ENCODE assay signal across 21 cellular contexts in the genomic region with DNA sequence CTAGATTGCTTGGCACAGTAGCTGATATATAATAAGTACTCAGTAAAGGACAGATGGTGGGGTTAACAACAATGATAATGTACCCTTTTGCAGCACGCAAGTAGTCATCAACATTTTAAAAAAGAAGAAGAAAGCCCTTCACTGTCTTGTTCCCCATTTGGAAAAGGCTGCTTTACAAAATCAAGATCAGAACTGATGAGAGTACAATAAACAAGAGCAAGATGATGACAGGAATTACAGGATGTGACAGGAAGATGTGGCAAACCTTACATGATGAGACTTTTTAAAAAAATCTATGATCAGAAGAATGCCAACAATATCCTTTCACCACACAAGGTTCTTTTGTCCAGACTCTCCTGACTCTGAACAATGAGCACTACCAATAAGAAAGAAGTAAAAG. TPM values are rescaled to one million over a fixed set of nuclear protein-coding genes. Genes with fewer than 3 reads are reported as not detected.
A peak's percentile ranks its signal among the peaks of the same experiment; 100 is the strongest.
DNase-seq lines count a peak whose midpoint lies in the region; ATAC-seq and TF ChIP-seq lines count a peak whose summit lies in the region.
"Had no signal": no experiment of that assay in that cellular context is flagged by ENCODE, and none has a peak within 500 bp of the region (broad histone marks: within the 10 kb centered on the region; RNA-seq: fewer than 3 reads in every experiment).

No MANE protein-coding gene starts in this region.

- no peak overlapping the region for H2AFZ ChIP-seq in GM23248

- no peak for TF ChIP-seq CTCF in foreskin keratinocyte (conservative IDR thresholded peaks at IDR 0.05)

- H3K9ac ChIP-seq in GM23248 = no peak overlapping the region
- H3K9ac ChIP-seq: BLaER1 had no signal

- H3K4me2 ChIP-seq in GM23248 (ENCODE audit: unreplicated experiment) = peak overlapping the region; percentile 5
- H3K4me2 ChIP-seq: BLaER1 had no signal

- no peak overlapping the region for H3K4me3 ChIP-seq in GM23248
- H3K4me3 ChIP-seq: BLaER1, HAP-1, MG63 had no signal

- H3K9me2 ChIP-seq in GM23248 (ENCODE audit: insufficient read depth) = no peaks in the 10 kb centered on the region

- POLR2A ChIA-PET in activated CD8-positive, alpha-beta T cell treated with anti-CD3 and anti-CD28 coated beads, Interleukin-2, amount 10 ng/mL, durations not matched to agents 7 days and 5 days (lab: Charles Lee) = no interaction called here

- H3K27me3 Mint-ChIP-seq in activated T-cell treated with anti-CD3 and anti-CD28 coated beads, Interleukin-2, amount 50 U/mL, for 24 hours = no peaks in the 10 kb centered on the region
- no peaks in the 10 kb centered on the region for H3K27me3 Mint-ChIP-seq in activated CD8-positive, alpha-beta T cell treated with anti-CD3 and anti-CD28 coated beads, Interleukin-2, amount 10 ng/mL, durations not matched to agents 7 days and 5 days (ENCODE audit: low read depth)
- H3K27me3 Mint-ChIP-seq: CD4-positive, CD25-positive, alpha-beta regulatory T cell had no signal

- H3K9me3 Mint-ChIP-seq in activated T-cell treated with anti-CD3 and anti-CD28 coated beads, Interleukin-2, amount 50 U/mL, for 24 hours = no peaks in the 10 kb centered on the region
- H3K9me3 Mint-ChIP-seq in activated CD8-positive, alpha-beta T cell treated with anti-CD3 and anti-CD28 coated beads, Interleukin-2, amount 10 ng/mL, durations not matched to agents 7 days and 5 days (ENCODE audit: insufficient read depth) = no peaks in the 10 kb centered on the region
- no peaks in the 10 kb centered on the region for H3K9me3 Mint-ChIP-seq in stimulated activated effector memory CD8-positive, alpha-beta T cell treated with anti-CD3 and anti-CD28 coated beads, Interleukin-12 subunit alpha, Interleukin-12 subunit beta, amount 100 ng/mL, for 72 hours
- H3K9me3 Mint-ChIP-seq: CD4-positive, CD25-positive, alpha-beta regulatory T cell had no signal

- no peaks in the 10 kb centered on the region for H3K9me3 ChIP-seq in GM23248 (ENCODE audit: low read depth)
- H3K9me3 ChIP-seq: BLaER1, HAP-1, MG63 had no signal

- H3K27me3 ChIP-seq in GM23248 (replicated peaks; ENCODE audit: insufficient read depth) (no peaks in the 10 kb centered on the region), foreskin keratinocyte (no peaks in the 10 kb centered on the region)
- H3K27me3 ChIP-seq: BLaER1, MG63 had no signal

- peaks cover 25% of the 10 kb centered on the region for H3K36me3 ChIP-seq in GM23248 (ENCODE audit: low read depth)

- WGBS in GM23248 (ENCODE audit: low coverage in 1 of 2, low lambda C conversion rate in 2 of 2, missing lambda C conversion rate in 2 of 2), 2 experiments = 97 to 98% methylated on average over 1 of the region's 1 CpG

- DNase-seq in activated T-cell treated with anti-CD3 and anti-CD28 coated beads, Interleukin-2, amount 50 U/mL, for 24 hours = no peak
- no peak for DNase-seq in activated T-cell treated with anti-CD3 and anti-CD28 coated beads, Interleukin-2, amount 50 U/mL, for 1 hour
- DNase-seq in GM23248 (no peak), foreskin keratinocyte (no peak)
- no peak for DNase-seq in activated CD8-positive, alpha-beta T cell treated with anti-CD3 and anti-CD28 coated beads, Interleukin-2, amount 10 ng/mL, durations not matched to agents 7 days and 5 days
- DNase-seq in stimulated activated effector memory CD8-positive, alpha-beta T cell treated with anti-CD3 and anti-CD28 coated beads, Interleukin-12 subunit alpha, Interleukin-12 subunit beta, amount 100 ng/mL, for 72 hours (ENCODE audit: low spot score in 2 of 2) = no peak
- DNase-seq in stimulated activated CD4-positive, alpha-beta T cell treated with anti-CD3 and anti-CD28 coated beads, Interleukin-15, amount 100 ng/mL, for 24 hours = no peak
- DNase-seq: CD4-positive, CD25-positive, alpha-beta regulatory T cell; GOT3; IMR-90; KG1; MG63; NCI-H1105 treated with DMSO at 0.1 percent for 48 hours; NCI-H1694; NCI-H2029 treated with DMSO at 0.1 percent for 48 hours; NCI-H446 treated with DMSO at 0.1 percent for 48 hours; NCI-H526; SHP77 had no signal

- peak overlapping the region; percentile 56 for H3K27ac ChIP-seq in GM23248
- H3K27ac ChIP-seq in foreskin keratinocyte = no peak overlapping the region
- H3K27ac ChIP-seq: BLaER1, RWPE1 had no signal

- in situ Hi-C loops in GM23248 (cut with MboI) = no loop called here

- H3K79me2 ChIP-seq in GM23248 (ENCODE audit: insufficient read depth) = peaks cover 60% of the 10 kb centered on the region

- peaks cover 11% of the 10 kb centered on the region; the same call in 1 of the 2 replicates for H3F3A ChIP-seq in GM23248 (ENCODE audit: insufficient read depth)

- H3K36me3 Mint-ChIP-seq in activated T-cell treated with anti-CD3 and anti-CD28 coated beads, Interleukin-2, amount 50 U/mL, for 24 hours (ENCODE audit: low read depth) = peaks cover 88% of the 10 kb centered on the region
- peaks cover 43% of the 10 kb centered on the region for H3K36me3 Mint-ChIP-seq in activated CD8-positive, alpha-beta T cell treated with anti-CD3 and anti-CD28 coated beads, Interleukin-2, amount 10 ng/mL, durations not matched to agents 7 days and 5 days (ENCODE audit: low read depth)
- H3K36me3 Mint-ChIP-seq in stimulated activated effector memory CD8-positive, alpha-beta T cell treated with anti-CD3 and anti-CD28 coated beads, Interleukin-12 subunit alpha, Interleukin-12 subunit beta, amount 100 ng/mL, for 72 hours = peaks cover 88% of the 10 kb centered on the region

- H4K20me1 ChIP-seq in GM23248 (ENCODE audit: insufficient read depth) = no peaks in the 10 kb centered on the region

- CTCF ChIA-PET in activated CD8-positive, alpha-beta T cell treated with anti-CD3 and anti-CD28 coated beads, Interleukin-2, amount 10 ng/mL, durations not matched to agents 7 days and 5 days (lab: Charles Lee) = no interaction called here

- H3K27ac Mint-ChIP-seq in activated T-cell treated with anti-CD3 and anti-CD28 coated beads, Interleukin-2, amount 50 U/mL, for 24 hours = peak overlapping the region; percentile 3
- H3K27ac Mint-ChIP-seq in activated CD8-positive, alpha-beta T cell treated with anti-CD3 and anti-CD28 coated beads, Interleukin-2, amount 10 ng/mL, durations not matched to agents 7 days and 5 days = peak overlapping the region; percentile 13
- peak overlapping the region; percentile 2 for H3K27ac Mint-ChIP-seq in stimulated activated effector memory CD8-positive, alpha-beta T cell treated with anti-CD3 and anti-CD28 coated beads, Interleukin-12 subunit alpha, Interleukin-12 subunit beta, amount 100 ng/mL, for 72 hours

- no peak for ATAC-seq in activated CD8-positive, alpha-beta T cell treated with anti-CD3 and anti-CD28 coated beads, Interleukin-2, amount 10 ng/mL, durations not matched to agents 7 days and 5 days
- no peak for ATAC-seq in stimulated activated effector memory CD8-positive, alpha-beta T cell treated with anti-CD3 and anti-CD28 coated beads, Interleukin-12 subunit alpha, Interleukin-12 subunit beta, amount 100 ng/mL, for 72 hours
- ATAC-seq in foreskin keratinocyte = no peak

- H3K4me1 ChIP-seq in GM23248 (ENCODE audit: insufficient read depth) (peaks cover 19% of the 10 kb centered on the region), foreskin keratinocyte (no peaks in the 10 kb centered on the region)
- H3K4me1 ChIP-seq: BLaER1, HAP-1 had no signal

- no peak overlapping the region for H3K4me3 Mint-ChIP-seq in activated T-cell treated with anti-CD3 and anti-CD28 coated beads, Interleukin-2, amount 50 U/mL, for 24 hours
- no peak overlapping the region for H3K4me3 Mint-ChIP-seq in activated CD8-positive, alpha-beta T cell treated with anti-CD3 and anti-CD28 coated beads, Interleukin-2, amount 10 ng/mL, durations not matched to agents 7 days and 5 days
- no peak overlapping the region for H3K4me3 Mint-ChIP-seq in stimulated activated effector memory CD8-positive, alpha-beta T cell treated with anti-CD3 and anti-CD28 coated beads, Interleukin-12 subunit alpha, Interleukin-12 subunit beta, amount 100 ng/mL, for 72 hours
- H3K4me3 Mint-ChIP-seq: CD4-positive, CD25-positive, alpha-beta regulatory T cell had no signal

- H3K4me1 Mint-ChIP-seq in activated T-cell treated with anti-CD3 and anti-CD28 coated beads, Interleukin-2, amount 50 U/mL, for 24 hours (ENCODE audit: low read depth) = peaks cover 40% of the 10 kb centered on the region
- peaks cover 20% of the 10 kb centered on the region for H3K4me1 Mint-ChIP-seq in activated CD8-positive, alpha-beta T cell treated with anti-CD3 and anti-CD28 coated beads, Interleukin-2, amount 10 ng/mL, durations not matched to agents 7 days and 5 days (ENCODE audit: low read depth)
- peaks cover 9% of the 10 kb centered on the region for H3K4me1 Mint-ChIP-seq in stimulated activated effector memory CD8-positive, alpha-beta T cell treated with anti-CD3 and anti-CD28 coated beads, Interleukin-12 subunit alpha, Interleukin-12 subunit beta, amount 100 ng/mL, for 72 hours

RNA-seq across cellular contexts. Expression of gene TYW5, which starts 9.1 kb away (rescaled TPM):
- total RNA-seq in GM23248 (2014; rRNA removed; shearing (Covaris generic)) = 5.3 and 6.6 TPM in 2 replicates
- polyA plus RNA-seq in GM23248 (2016; fragmentation: Nextera tagmentation; extraction: Ambion mirVana) (7.0 TPM in 2 replicates), foreskin keratinocyte (5.1 and 5.3 TPM in 2 replicates)
- total RNA-seq in activated CD8-positive, alpha-beta T cell treated with anti-CD3 and anti-CD28 coated beads, Interleukin-2, amount 10 ng/mL, durations not matched to agents 7 days and 5 days = 1 to 10 TPM; 7.3 to 7.5 TPM
- 8.4 and 8.7 TPM in 2 replicates for total RNA-seq in foreskin keratinocyte

RNA-seq across cellular contexts. Expression of gene MAIP1, which starts 9.2 kb away (rescaled TPM):
- total RNA-seq in GM23248 (2014; rRNA removed; shearing (Covaris generic)) = 7.2 and 15.5 TPM in 2 replicates
- polyA plus RNA-seq in GM23248 (2016; fragmentation: Nextera tagmentation; extraction: Ambion mirVana) (18.6 and 18.7 TPM in 2 replicates), foreskin keratinocyte (18.8 and 22.2 TPM in 2 replicates)
- 10 to 100 TPM; 21.5 to 21.9 TPM for total RNA-seq in activated CD8-positive, alpha-beta T cell treated with anti-CD3 and anti-CD28 coated beads, Interleukin-2, amount 10 ng/mL, durations not matched to agents 7 days and 5 days
- 20.4 and 25.7 TPM in 2 replicates for total RNA-seq in foreskin keratinocyte

RNA-seq across cellular contexts. Expression of gene C2orf69, which starts 35.1 kb away (rescaled TPM):
- 14.5 and 19.9 TPM in 2 replicates for total RNA-seq in GM23248 (2014; rRNA removed; shearing (Covaris generic))
- polyA plus RNA-seq in GM23248 (2016; fragmentation: Nextera tagmentation; extraction: Ambion mirVana) (19.3 and 19.9 TPM in 2 replicates), foreskin keratinocyte (3.5 and 4.6 TPM in 2 replicates)
- 10 to 100 TPM; 14.2 to 16.5 TPM for total RNA-seq in activated CD8-positive, alpha-beta T cell treated with anti-CD3 and anti-CD28 coated beads, Interleukin-2, amount 10 ng/mL, durations not matched to agents 7 days and 5 days
- 12.8 and 14.9 TPM in 2 replicates for total RNA-seq in foreskin keratinocyte
